Comparison of ENCODE assay signal across 13 cellular contexts in the genomic region with DNA sequence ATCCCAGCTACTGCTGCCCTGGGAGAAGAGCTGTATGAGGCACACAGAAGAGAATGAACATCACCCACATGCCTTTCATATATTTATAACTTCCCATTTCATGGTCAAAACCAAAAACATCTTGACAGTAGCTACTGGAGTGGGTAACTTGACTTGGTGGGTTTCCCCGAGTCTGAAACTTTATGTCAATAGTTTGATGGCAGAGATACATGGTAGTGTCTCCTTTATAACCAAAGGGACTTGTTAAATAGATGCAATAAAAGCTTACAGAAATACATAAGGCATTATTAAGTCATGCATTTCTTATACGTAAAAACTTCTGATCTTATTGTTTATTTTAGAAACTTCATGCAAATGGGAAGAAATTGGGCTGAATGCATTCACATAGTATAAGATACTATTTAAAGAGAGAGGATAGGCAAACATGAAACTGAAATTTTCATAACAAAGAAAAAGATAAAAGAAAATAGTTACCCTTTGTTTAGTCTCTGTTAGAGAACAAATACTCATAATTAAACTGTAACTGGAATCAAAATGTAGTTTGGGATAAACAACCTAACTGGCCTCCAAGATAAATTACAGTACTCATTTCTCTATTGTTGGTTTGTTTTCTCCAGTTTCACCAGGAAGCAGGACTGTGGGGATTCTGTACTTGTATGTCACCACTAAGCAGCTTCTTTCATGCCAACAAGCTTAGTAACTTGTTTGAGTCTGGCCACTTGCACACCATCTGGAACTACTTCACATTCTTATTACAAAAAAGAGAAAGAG.
DNase-seq lines count a peak whose midpoint lies in the region; ATAC-seq and TF ChIP-seq lines count a peak whose summit lies in the region.
"Had no signal": no experiment of that assay in that cellular context is flagged by ENCODE, and none has a peak within 500 bp of the region (broad histone marks: within the 10 kb centered on the region; RNA-seq: fewer than 3 reads in every experiment).

No MANE protein-coding gene starts in this region.

- H3K27ac Mint-ChIP-seq in natural killer cell treated with Interleukin-12 subunit alpha and Interleukin-12 subunit beta and Interleukin-15 and Interleukin-18, amount 100 ng/mL, for 72 hours: no peak overlapping the region
- H3K27ac Mint-ChIP-seq: naive thymus-derived CD4-positive, alpha-beta T cell had no signal

- DNase-seq in RWPE2 (ENCODE audit: low spot score): no peak
- DNase-seq in non-pigmented ciliary epithelial cell (ENCODE audit: low read depth): peak; percentile 80
- DNase-seq in ACHN: no peak
- no peak for DNase-seq in stimulated activated CD4-positive, alpha-beta T cell treated with anti-CD3 and anti-CD28 coated beads, Interleukin-4, amount 100 ng/mL, for 24 hours
- no peak for DNase-seq in natural killer cell treated with Interleukin-12 subunit alpha and Interleukin-12 subunit beta and Interleukin-15 and Interleukin-18, amount 100 ng/mL, for 72 hours (ENCODE audit: low spot score)
- DNase-seq in stimulated activated CD4-positive, alpha-beta T cell treated with anti-CD3 and anti-CD28 coated beads, Interleukin-2, amount 100 ng/mL, for 48 hours: no peak
- DNase-seq: activated CD4-positive, alpha-beta T cell treated with anti-CD3 and anti-CD28 coated beads for 48 hours; effector CD4-positive, alpha-beta T cell; naive thymus-derived CD4-positive, alpha-beta T cell; NCI-H2227 treated with DMSO at 0.1 percent for 48 hours; stimulated activated naive CD4-positive, alpha-beta T cell had no signal

- no peak overlapping the region for H3K4me3 ChIP-seq in RWPE2 (ENCODE audit: severe bottlenecking)

- H3K4me1 Mint-ChIP-seq in natural killer cell treated with Interleukin-12 subunit alpha and Interleukin-12 subunit beta and Interleukin-15 and Interleukin-18, amount 100 ng/mL, for 72 hours (ENCODE audit: low read depth in 2 of 2): peaks cover 0 to 14% of the 10 kb centered on the region in 2 donors

- no peaks in the 10 kb centered on the region for H3K36me3 Mint-ChIP-seq in natural killer cell treated with Interleukin-12 subunit alpha and Interleukin-12 subunit beta and Interleukin-15 and Interleukin-18, amount 100 ng/mL, for 72 hours
- H3K36me3 Mint-ChIP-seq: naive thymus-derived CD4-positive, alpha-beta T cell had no signal

- no peak overlapping the region for H3K27ac ChIP-seq in RWPE2 (ENCODE audit: poor library complexity, severe bottlenecking)

- ATAC-seq in GM18868 (IDR thresholded peaks at IDR 0.05; ENCODE audit: unreplicated experiment) (peak; percentile 49), HG02798 (IDR thresholded peaks at IDR 0.05; ENCODE audit: poor library complexity, unreplicated experiment) (peak; percentile 29), RWPE2 (ENCODE audit: low read depth) (peak; percentile 40; the same call in 2 of the 3 replicates)
- ATAC-seq in natural killer cell treated with Interleukin-12 subunit alpha and Interleukin-12 subunit beta and Interleukin-15 and Interleukin-18, amount 100 ng/mL, for 72 hours: no peak
- ATAC-seq: naive thymus-derived CD4-positive, alpha-beta T cell had no signal

- no peaks in the 10 kb centered on the region for H3K27me3 Mint-ChIP-seq in natural killer cell treated with Interleukin-12 subunit alpha and Interleukin-12 subunit beta and Interleukin-15 and Interleukin-18, amount 100 ng/mL, for 72 hours
- H3K27me3 Mint-ChIP-seq: naive thymus-derived CD4-positive, alpha-beta T cell had no signal

- H3K9me3 Mint-ChIP-seq in natural killer cell treated with Interleukin-12 subunit alpha and Interleukin-12 subunit beta and Interleukin-15 and Interleukin-18, amount 100 ng/mL, for 72 hours: no peaks in the 10 kb centered on the region

- peaks cover 12% of the 10 kb centered on the region for H3K4me1 ChIP-seq in RWPE2 (ENCODE audit: insufficient read depth, poor library complexity, severe bottlenecking)

- no peak for TF ChIP-seq CTCF in RWPE2 (IDR thresholded peaks at IDR 0.05; ENCODE audit: poor library complexity, severe bottlenecking)

- no peaks in the 10 kb centered on the region for H3K36me3 ChIP-seq in RWPE2 (ENCODE audit: low read depth)

- in situ Hi-C loops in ACHN (cut with HindIII; ENCODE audit: low pct_ligation_motif_present, low pct_unique_long_range_greater_than_20kb, low sequenced_read_pairs): no loop called here

- no peak overlapping the region for H3K4me3 Mint-ChIP-seq in natural killer cell treated with Interleukin-12 subunit alpha and Interleukin-12 subunit beta and Interleukin-15 and Interleukin-18, amount 100 ng/mL, for 72 hours
- H3K4me3 Mint-ChIP-seq: naive thymus-derived CD4-positive, alpha-beta T cell had no signal

- no peaks in the 10 kb centered on the region for H3K27me3 ChIP-seq in RWPE2 (ENCODE audit: insufficient read depth, poor library complexity, severe bottlenecking)

- no peaks in the 10 kb centered on the region for H3K9me3 ChIP-seq in RWPE2 (ENCODE audit: severe bottlenecking)

Comparison
In these comparisons a context has a peak if more than half of its experiments do, and no peak if none do; other contexts are left out.
1. ATAC-seq: peak in GM18868 (single experiment), HG02798 (single experiment) and RWPE2 (single experiment); none in natural killer cell treated with Interleukin-12 subunit alpha and Interleukin-12 subunit beta and Interleukin-15 and Interleukin-18, amount 100 ng/mL, for 72 hours (0 of 2).